8 cellular contexts compared by ENCODE assay signal in the genomic region with DNA sequence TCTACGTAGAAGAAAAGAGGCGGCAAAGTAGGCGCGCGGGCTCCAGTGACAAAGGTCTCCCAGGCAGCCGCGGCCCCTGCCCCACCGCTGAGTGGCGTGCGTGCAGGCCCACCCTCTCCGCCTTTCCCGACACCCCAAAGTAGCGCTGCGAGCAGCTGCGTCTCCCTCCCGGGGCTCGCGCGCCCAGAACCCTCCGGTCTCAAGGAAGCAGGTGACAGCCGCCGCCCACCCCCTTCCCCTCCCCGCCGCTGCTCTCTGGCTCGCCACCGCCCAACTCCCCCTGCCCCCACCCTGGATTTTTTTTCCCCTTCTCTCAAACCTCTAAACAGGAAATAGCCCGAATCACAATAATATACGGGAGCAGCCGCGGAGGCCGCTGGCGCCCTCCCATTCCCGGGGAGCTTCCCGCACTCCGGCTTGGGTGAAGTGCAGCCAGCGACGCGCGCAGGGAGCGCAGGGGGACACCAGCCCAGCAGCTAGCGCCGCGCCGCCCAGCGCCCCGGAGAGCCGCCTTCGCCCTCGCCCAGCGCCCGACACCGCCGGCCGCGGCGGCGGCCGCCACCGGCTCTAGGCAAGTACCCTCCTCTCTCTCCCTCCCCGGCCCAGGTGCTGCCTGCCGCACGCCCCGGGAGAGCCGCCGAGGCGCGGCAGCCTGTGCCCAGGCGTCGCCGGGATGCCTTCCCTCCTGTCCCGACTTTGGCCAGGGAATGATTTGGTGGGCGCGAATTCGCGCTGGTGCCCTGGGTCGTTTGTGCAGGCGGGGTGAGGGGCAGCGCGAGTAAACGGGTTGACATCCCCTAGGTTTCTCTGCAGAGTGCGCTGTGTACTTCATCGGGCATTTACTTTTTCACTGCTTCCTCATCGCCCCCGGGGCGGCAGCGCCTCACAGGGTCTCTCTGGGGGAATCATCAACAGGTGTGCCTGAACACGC. TPM values are rescaled to one million over a fixed set of nuclear protein-coding genes. Genes with fewer than 3 reads are reported as not detected.
DNase-seq lines count a peak whose midpoint lies in the region; ATAC-seq and TF ChIP-seq lines count a peak whose summit lies in the region.

No MANE protein-coding gene starts in this region.

- H3K27ac Mint-ChIP-seq in nephron: peak overlapping the region; percentile 90 to 96 (median 96)

- peak overlapping the region; percentile 91 for H3K27ac ChIP-seq in urinary bladder (ENCODE audit: low read depth)

- peaks cover 39% of the 10 kb centered on the region for H3K27me3 Mint-ChIP-seq in nephron (ENCODE audit: low read depth)

- peak; percentile 49 for ATAC-seq in GM18519 (IDR thresholded peaks at IDR 0.05; ENCODE audit: low FRiP score, unreplicated experiment)
- ATAC-seq in HG02970 (IDR thresholded peaks at IDR 0.05; ENCODE audit: low FRiP score, unreplicated experiment): peak; percentile 63

- H3K4me3 Mint-ChIP-seq in nephron: peak overlapping the region; percentile 89 to 92 (median 92)

- DNase-seq in AG10803 (ENCODE audit: low read depth) (peak; percentile 17), NCI-H2196 treated with DMSO at 0.1 percent for 48 hours (lab: John Stamatoyannopoulos, UW; ENCODE audit: unreplicated experiment) (peak; percentile 27), fibroblast of the aortic adventitia (ENCODE audit: low read depth) (peak; percentile 43)
- DNase-seq in activated T-cell treated with anti-CD3 and anti-CD28 coated beads, Interleukin-2, amount 50 U/mL, for 1 hour: peak; percentile 49

- H3K4me3 ChIP-seq in AG10803 (ENCODE audit: low read length) (peak overlapping the region; percentile 79), fibroblast of the aortic adventitia (ENCODE audit: low read depth, low read length) (peak overlapping the region; percentile 91), urinary bladder (ENCODE audit: low read depth, low read length) (peak overlapping the region; percentile 73)

- peaks cover 3% of the 10 kb centered on the region for H3K36me3 Mint-ChIP-seq in nephron (ENCODE audit: low read depth)

- H3K9me3 Mint-ChIP-seq in nephron: no peaks in the 10 kb centered on the region

- no peak for TF ChIP-seq CTCF in AG10803 (conservative IDR thresholded peaks at IDR 0.05; ENCODE audit: low read length)
- TF ChIP-seq CTCF in fibroblast of the aortic adventitia (IDR thresholded peaks at IDR 0.05; ENCODE audit: insufficient read depth, low read length): peak; percentile 4
- TF ChIP-seq CTCF in nephron (IDR thresholded peaks at IDR 0.05; ENCODE audit: unreplicated experiment in 3 of 3): no peak

- under 1% methylated on average over 87 of the region's 87 CpGs for WGBS in urinary bladder

- no peaks in the 10 kb centered on the region for H3K36me3 ChIP-seq in urinary bladder (ENCODE audit: insufficient read depth)

- H3K4me1 Mint-ChIP-seq in nephron: peaks cover 12% of the 10 kb centered on the region

- H3K4me1 ChIP-seq in urinary bladder (ENCODE audit: insufficient read depth): no peaks in the 10 kb centered on the region

RNA-seq across cellular contexts. Expression of gene TJP2, which starts 52.7 kb away (rescaled TPM):
- 61.7 and 105 TPM in 2 replicates for total RNA-seq in fibroblast of the aortic adventitia (ENCODE audit: low replicate concordance)
- 72.1 TPM for total RNA-seq in urinary bladder
- polyA plus RNA-seq in urinary bladder: 56.3 TPM

Comparison
In these comparisons a context has a peak if more than half of its experiments do, and no peak if none do; other contexts are left out.
1. Peak in every context shown above with its lines: DNase-seq, ATAC-seq, H3K4me3 ChIP-seq and H3K27ac ChIP-seq.